Comparison of ENCODE assay signal across 6 cellular contexts in genomic region chr12:56266068-56266633, GRCh38. TPM values are rescaled to one million over a fixed set of nuclear protein-coding genes. Genes with fewer than 3 reads are reported as not detected.
DNase-seq lines count a peak whose midpoint lies in the region; TF ChIP-seq lines count a peak whose summit lies in the region.
"Not testable (repeated sequence)": the region's sequence is repeated elsewhere in the genome, so short reads cannot be mapped to it uniquely, and the experiment has no call there.

No MANE protein-coding gene starts in this region.

- not testable (repeated sequence) for H3K9me3 ChIP-seq in BLaER1; mesenchymal stem cell (ENCODE audit: control insufficient read depth, low read length)

- TF ChIP-seq POLR2A in NB4 (IDR thresholded peaks at IDR 0.05; ENCODE audit: extremely low read depth, insufficient read length) = not testable (repeated sequence)

- CTCF ChIA-PET in activated naive CD4-positive, alpha-beta T cell treated with anti-CD3 and anti-CD28 coated beads, Interleukin-2, amount 10 ng/mL, durations not matched to agents 7 days and 5 days (lab: Charles Lee) = interaction anchor here (0.9 to 3.0 kb wide), 5 partner anchors 9 to 199 kb away, joined by 3 to 18 read pairs (median 9); partner anchors contain the start of genes ANKRD52 and SMARCC2

- peak overlapping the region in 1 of 2 experiments; percentile 92 for H3K18ac ChIP-seq in mesenchymal stem cell (ENCODE audit: low read depth in 1 of 2, low read length in 2 of 2)

- H3K27me3 Mint-ChIP-seq in activated naive CD4-positive, alpha-beta T cell treated with anti-CD3 and anti-CD28 coated beads, Interleukin-2, amount 10 ng/mL, durations not matched to agents 7 days and 5 days = not testable (repeated sequence)

- DNase-seq in NB4 (ENCODE audit: low read depth); activated naive CD4-positive, alpha-beta T cell treated with anti-CD3 and anti-CD28 coated beads, Interleukin-2, amount 10 ng/mL, durations not matched to agents 7 days and 5 days; epithelial cell of prostate (ENCODE audit: low read depth, low spot score); mesenchymal stem cell: not testable (repeated sequence)

- not testable (repeated sequence) for H3K14ac ChIP-seq in mesenchymal stem cell (ENCODE audit: low read length in 2 of 2)

- not testable (repeated sequence) for H3K79me1 ChIP-seq in mesenchymal stem cell (replicated peaks; ENCODE audit: low read length, poor library complexity, severe bottlenecking)

- H3K4me1 ChIP-seq in BLaER1 = peaks cover 25% of the 10 kb centered on the region
- not testable (repeated sequence) for H3K4me1 ChIP-seq in mesenchymal stem cell (ENCODE audit: control insufficient read depth, insufficient read depth, low read depth, low read length)

- H3K27ac ChIP-seq in BLaER1 = peak overlapping the region; percentile 88
- H3K27ac ChIP-seq in epithelial cell of prostate = peak overlapping the region; percentile 47
- H3K27ac ChIP-seq in mesenchymal stem cell (ENCODE audit: low read length, poor library complexity, severe bottlenecking) = peak overlapping the region; percentile 55
- H3K27ac ChIP-seq in skin epidermis = peak overlapping the region in 20 of 21 experiments; percentile 68 to 95 (median 90)

- not testable (repeated sequence) for H4K91ac ChIP-seq in mesenchymal stem cell (ENCODE audit: low read length)

- peak overlapping the region; percentile 82 for H3K4me3 ChIP-seq in BLaER1
- peak overlapping the region; percentile 76 for H3K4me3 ChIP-seq in NB4 (ENCODE audit: low read depth, low read length)
- H3K4me3 ChIP-seq in mesenchymal stem cell (ENCODE audit: insufficient read depth in 1 of 2, low read depth in 1 of 2, low read length in 2 of 2) = peak overlapping the region; percentile 78 to 85
- H3K4me3 ChIP-seq in skin epidermis = peak overlapping the region; percentile 54 to 73 (median 68)

- H3K4me2 ChIP-seq in BLaER1 (peak overlapping the region; percentile 93), mesenchymal stem cell (ENCODE audit: low read length, poor library complexity, severe bottlenecking) (peak overlapping the region; percentile 72)

- 83% methylated on average over 10 of the region's 13 CpGs for WGBS in mesenchymal stem cell

- not testable (repeated sequence) for TF ChIP-seq CTCF in NB4 (IDR thresholded peaks at IDR 0.05; ENCODE audit: low read depth, low read length)

- H3K4me1 Mint-ChIP-seq in activated naive CD4-positive, alpha-beta T cell treated with anti-CD3 and anti-CD28 coated beads, Interleukin-2, amount 10 ng/mL, durations not matched to agents 7 days and 5 days = peaks cover 22% of the 10 kb centered on the region

- not testable (repeated sequence) for H3K23ac ChIP-seq in mesenchymal stem cell (ENCODE audit: low read length in 2 of 2)

- not testable (repeated sequence) for H3K4ac ChIP-seq in mesenchymal stem cell (ENCODE audit: low read depth in 1 of 2, low read length in 2 of 2)

- H3K36me3 ChIP-seq in BLaER1 = peaks cover 25% of the 10 kb centered on the region
- peaks cover 6 to 24% of the 10 kb centered on the region in 2 experiments for H3K36me3 ChIP-seq in mesenchymal stem cell (ENCODE audit: control insufficient read depth in 1 of 2, insufficient read depth in 2 of 2, low read depth in 1 of 2, low read length in 2 of 2)

- not testable (repeated sequence) for H3K36me3 Mint-ChIP-seq in activated naive CD4-positive, alpha-beta T cell treated with anti-CD3 and anti-CD28 coated beads, Interleukin-2, amount 10 ng/mL, durations not matched to agents 7 days and 5 days

- H3K9ac ChIP-seq in BLaER1 = peak overlapping the region; percentile 85
- H3K9ac ChIP-seq in mesenchymal stem cell (ENCODE audit: low read length) = peak overlapping the region; percentile 94

- not testable (repeated sequence) for H2BK120ac ChIP-seq in mesenchymal stem cell (ENCODE audit: low read depth, low read length)

- H3K27ac Mint-ChIP-seq in activated naive CD4-positive, alpha-beta T cell treated with anti-CD3 and anti-CD28 coated beads, Interleukin-2, amount 10 ng/mL, durations not matched to agents 7 days and 5 days = peak overlapping the region; percentile 91

- not testable (repeated sequence) for H3K27me3 ChIP-seq in BLaER1; mesenchymal stem cell (ENCODE audit: control insufficient read depth in 1 of 2, insufficient read depth in 1 of 2, low read length in 2 of 2)

- not testable (repeated sequence) for H2BK12ac ChIP-seq in mesenchymal stem cell (ENCODE audit: low read length in 2 of 2)

- H2AFZ ChIP-seq in mesenchymal stem cell (ENCODE audit: low read depth, low read length) = peak overlapping the region; percentile 87

- H3K4me3 Mint-ChIP-seq in activated naive CD4-positive, alpha-beta T cell treated with anti-CD3 and anti-CD28 coated beads, Interleukin-2, amount 10 ng/mL, durations not matched to agents 7 days and 5 days = peak overlapping the region; percentile 95

- H4K20me1 ChIP-seq in BLaER1 = not testable (repeated sequence)

- not testable (repeated sequence) for H2BK5ac ChIP-seq in mesenchymal stem cell (ENCODE audit: low read depth, low read length, poor library complexity, severe bottlenecking)

- not testable (repeated sequence) for H3K9me3 Mint-ChIP-seq in activated naive CD4-positive, alpha-beta T cell treated with anti-CD3 and anti-CD28 coated beads, Interleukin-2, amount 10 ng/mL, durations not matched to agents 7 days and 5 days

- H2BK15ac ChIP-seq in mesenchymal stem cell (ENCODE audit: low read depth, poor library complexity, severe bottlenecking) = not testable (repeated sequence)

- H4K8ac ChIP-seq in mesenchymal stem cell (ENCODE audit: low read length) = not testable (repeated sequence)

- H2AK5ac ChIP-seq in mesenchymal stem cell (ENCODE audit: low read length, severe bottlenecking) = not testable (repeated sequence)

RNA-seq across cellular contexts. Expression of gene COQ10A, which starts 0.6 kb away (rescaled TPM):
- 12.6 TPM for polyA plus RNA-seq in mesenchymal stem cell (2013, experiment 1 of 2)
- polyA plus RNA-seq in mesenchymal stem cell (2013, experiment 2 of 2) = 11.5 TPM

RNA-seq across cellular contexts. Expression of gene ANKRD52, which starts 8.0 kb away (rescaled TPM):
- 26.4 TPM for polyA plus RNA-seq in mesenchymal stem cell (2013, experiment 1 of 2)
- 25.2 TPM for polyA plus RNA-seq in mesenchymal stem cell (2013, experiment 2 of 2)

RNA-seq across cellular contexts. Expression of gene CS, which starts 34.0 kb away (rescaled TPM):
- polyA plus RNA-seq in mesenchymal stem cell (2013, experiment 1 of 2) = 126 TPM
- polyA plus RNA-seq in mesenchymal stem cell (2013, experiment 2 of 2) = 125 TPM

RNA-seq across cellular contexts. Expression of gene SLC39A5, which starts 36.3 kb away (rescaled TPM):
- 0.10 TPM for polyA plus RNA-seq in mesenchymal stem cell (2013, experiment 1 of 2)
- not detected for polyA plus RNA-seq in mesenchymal stem cell (2013, experiment 2 of 2)

RNA-seq across cellular contexts. Expression of gene NABP2, which starts 42.0 kb away (rescaled TPM):
- polyA plus RNA-seq in mesenchymal stem cell (2013, experiment 1 of 2) = 27.3 TPM
- 26.7 TPM for polyA plus RNA-seq in mesenchymal stem cell (2013, experiment 2 of 2)
